Comparison of ENCODE assay signal across 10 cellular contexts in the genomic region with DNA sequence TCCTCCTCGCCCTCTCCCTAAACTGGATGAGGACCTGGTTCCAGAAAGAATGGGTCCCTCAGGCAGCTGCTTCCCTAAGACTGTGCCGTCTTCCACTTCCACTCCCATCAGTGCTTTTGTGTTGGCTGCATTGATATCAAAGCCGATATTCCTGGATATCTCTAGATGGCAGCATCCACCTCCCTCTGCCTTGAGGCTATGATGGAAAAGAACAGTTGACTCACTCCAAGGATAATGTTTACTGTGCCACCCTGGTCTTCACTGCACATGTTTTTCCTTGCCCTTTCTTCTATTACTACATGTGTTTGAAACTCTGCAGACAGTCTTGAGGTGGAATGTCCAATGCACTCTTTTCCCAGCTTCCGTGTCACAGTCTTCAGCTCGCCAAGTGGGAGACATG.
A peak's percentile ranks its signal among the peaks of the same experiment; 100 is the strongest.
DNase-seq lines count a peak whose midpoint lies in the region; ATAC-seq and TF ChIP-seq lines count a peak whose summit lies in the region.
"Had no signal": no experiment of that assay in that cellular context is flagged by ENCODE, and none has a peak within 500 bp of the region (broad histone marks: within the 10 kb centered on the region; RNA-seq: fewer than 3 reads in every experiment).

No MANE protein-coding gene starts in this region.

- DNase-seq in NCI-H2029 (lab: John Stamatoyannopoulos, UW) (peak; percentile 6), NCI-H2029 treated with DMSO at 0.1 percent for 48 hours (lab: John Stamatoyannopoulos, UW) (no peak), left ventricle myocardium inferior (no peak), thoracic aorta (ENCODE audit: low spot score) (no peak)
- no peak for DNase-seq in stimulated activated CD4-positive, alpha-beta T cell treated with anti-CD3 and anti-CD28 coated beads, Interleukin-12 subunit alpha, Interleukin-12 subunit beta, amount 100 ng/mL, for 4 hours
- DNase-seq: NCI-H446 had no signal

- H3K4me3 ChIP-seq in left ventricle myocardium inferior (no peak overlapping the region), thoracic aorta (no peak overlapping the region)
- H3K4me3 ChIP-seq: BLaER1 had no signal

- no peaks in the 10 kb centered on the region for H3K36me3 ChIP-seq in left ventricle myocardium inferior
- H3K36me3 ChIP-seq in thoracic aorta = no peaks in the 10 kb centered on the region
- H3K36me3 ChIP-seq: BLaER1 had no signal

- intact Hi-C loops in left ventricle myocardium inferior (cut with micrococcal nuclease) = no loop called here

- ATAC-seq in thoracic aorta (ENCODE audit: insufficient number of reproducible peaks, low FRiP score, low read depth) = no peak
- no peak for ATAC-seq in GM21423 (IDR thresholded peaks at IDR 0.05; ENCODE audit: unreplicated experiment)
- ATAC-seq in GM21723 (IDR thresholded peaks at IDR 0.05; ENCODE audit: unreplicated experiment) = no peak

- H3K27ac ChIP-seq in VCaP (no peak overlapping the region), left ventricle myocardium inferior (replicated peaks) (no peak overlapping the region), thoracic aorta (no peak overlapping the region)

- TF ChIP-seq CTCF in VCaP (conservative IDR thresholded peaks at IDR 0.05) (peak; percentile 90), left ventricle myocardium inferior (IDR thresholded peaks at IDR 0.05; ENCODE audit: borderline replicate concordance) (peak; percentile 54), thoracic aorta (IDR thresholded peaks at IDR 0.05) (peak; percentile 24)

- peaks cover 9% of the 10 kb centered on the region for H3K4me1 ChIP-seq in left ventricle myocardium inferior
- H3K4me1 ChIP-seq in thoracic aorta (ENCODE audit: control insufficient read depth in 1 of 2, low read depth in 2 of 2) = peaks cover 0 to 3% of the 10 kb centered on the region in 2 donors

- H3K27me3 ChIP-seq in left ventricle myocardium inferior (ENCODE audit: low read depth) = no peaks in the 10 kb centered on the region
- H3K27me3 ChIP-seq in thoracic aorta (replicated peaks; ENCODE audit: insufficient read depth) = no peaks in the 10 kb centered on the region
- H3K27me3 ChIP-seq: BLaER1 had no signal

- H3K9me3 ChIP-seq in left ventricle myocardium inferior (replicated peaks) (no peaks in the 10 kb centered on the region), thoracic aorta (no peaks in the 10 kb centered on the region)
- H3K9me3 ChIP-seq: BLaER1 had no signal

Comparison
In these comparisons a context has a peak if more than half of its experiments do, and no peak if none do; other contexts are left out.
1. CTCF ChIP-seq: peak in every context shown above with its lines; median percentile 90 in VCaP; 54 in left ventricle myocardium inferior; 24 in thoracic aorta.